ENCODE assay signal across 8 cellular contexts in the genomic region with DNA sequence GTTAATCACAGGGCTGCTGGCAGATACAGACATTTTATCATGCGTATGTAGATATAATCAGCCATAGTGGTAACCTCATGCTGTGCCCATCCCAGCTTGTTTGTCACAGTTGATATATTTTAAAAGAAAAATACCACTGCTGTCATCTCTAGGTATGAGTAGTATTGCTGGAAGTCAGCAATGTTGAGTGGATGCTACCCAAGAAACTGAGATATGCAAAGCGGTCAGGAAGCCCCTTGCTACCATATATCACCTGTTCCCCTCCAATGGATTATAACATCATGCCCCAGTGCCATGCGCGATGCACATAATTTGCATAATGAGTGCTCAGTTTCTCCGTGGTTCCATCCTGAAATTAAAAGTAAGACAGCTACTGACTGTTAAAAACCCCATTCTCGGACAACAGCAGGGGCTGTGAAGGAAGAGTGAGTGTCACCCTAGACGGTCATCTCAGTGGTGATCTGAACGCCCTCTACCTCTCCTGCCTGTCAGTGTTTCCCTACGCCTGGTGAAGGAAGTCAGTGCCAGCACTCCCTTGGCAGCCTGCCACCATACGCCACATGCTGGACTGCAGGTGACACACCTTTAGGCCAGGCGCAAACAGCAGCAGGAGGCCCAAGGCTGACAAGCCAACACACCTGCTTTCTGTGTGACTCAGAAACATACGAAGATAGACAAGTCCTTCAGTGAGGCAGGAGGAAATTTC. TPM values are rescaled to one million over a fixed set of nuclear protein-coding genes. Genes with fewer than 3 reads are reported as not detected.
A peak's percentile ranks its signal among the peaks of the same experiment; 100 is the strongest.
DNase-seq lines count a peak whose midpoint lies in the region; ATAC-seq and TF ChIP-seq lines count a peak whose summit lies in the region.

No MANE protein-coding gene starts in this region.

- ATAC-seq in GM21515 (IDR thresholded peaks at IDR 0.05; ENCODE audit: unreplicated experiment): peak; percentile 48
- ATAC-seq in foreskin keratinocyte: peak; percentile 74
- peak; percentile 11 to 84 for ATAC-seq in upper lobe of left lung (ENCODE audit: low FRiP score in 2 of 2)

- H3K36me3 ChIP-seq in upper lobe of left lung (peaks cover 6 to 21% (median 14%) of the 10 kb centered on the region in 4 donors), uterus (no peaks in the 10 kb centered on the region), vagina (peaks cover 0 to 9% of the 10 kb centered on the region in 2 donors)

- DNase-seq in GM10266 (ENCODE audit: extremely low spot score): peak; percentile 67
- DNase-seq in foreskin keratinocyte: peak; percentile 82 to 88
- DNase-seq in upper lobe of left lung: peak in 1 of 2 donors; percentile 96
- no peak for DNase-seq in uterus
- no peak for DNase-seq in vagina (ENCODE audit: extremely low spot score in 2 of 2)

- H3K27me3 ChIP-seq in foreskin keratinocyte (no peaks in the 10 kb centered on the region), upper lobe of left lung (no peaks in the 10 kb centered on the region), uterus (no peaks in the 10 kb centered on the region), vagina (no peaks in the 10 kb centered on the region)

- TF ChIP-seq CTCF in GM10266 (IDR thresholded peaks at IDR 0.05; ENCODE audit: control insufficient read depth, insufficient read depth, low read depth, missing control alignments) (no peak), VCaP (conservative IDR thresholded peaks at IDR 0.05) (peak; percentile 72), foreskin keratinocyte (conservative IDR thresholded peaks at IDR 0.05) (no peak), upper lobe of left lung (IDR thresholded peaks at IDR 0.05) (peak in 1 of 6 experiments; percentile 33), uterus (IDR thresholded peaks at IDR 0.05) (no peak), vagina (IDR thresholded peaks at IDR 0.05) (no peak)

- H3K4me3 ChIP-seq in upper lobe of left lung: no peak overlapping the region
- no peak overlapping the region for H3K4me3 ChIP-seq in uterus
- no peak overlapping the region for H3K4me3 ChIP-seq in vagina

- peak; percentile 29; the same call in 1 of the 2 replicates for TF ChIP-seq RAD21 in Ishikawa (IDR thresholded peaks at IDR 0.05; ENCODE audit: low read depth)

- intact Hi-C loops in uterus (cut with DNase I; ENCODE audit: low total_unique reads) (no loop called here), vagina (cut with DNase I) (no loop called here)

- H3K9me3 ChIP-seq in upper lobe of left lung (no peaks in the 10 kb centered on the region), uterus (no peaks in the 10 kb centered on the region), vagina (no peaks in the 10 kb centered on the region)

- TF ChIP-seq EP300 in Ishikawa (IDR thresholded peaks at IDR 0.05; ENCODE audit: borderline replicate concordance): no peak; the same call in 1 of the 2 replicates
- TF ChIP-seq EP300 in upper lobe of left lung (IDR thresholded peaks at IDR 0.05): peak in 1 of 4 donors; percentile 50

- TF ChIP-seq POLR2A in upper lobe of left lung (IDR thresholded peaks at IDR 0.05): no peak
- TF ChIP-seq POLR2A in uterus (IDR thresholded peaks at IDR 0.05): no peak
- no peak for TF ChIP-seq POLR2A in vagina (IDR thresholded peaks at IDR 0.05)

- 70 to 71% methylated on average over 12 of the region's 12 CpGs for WGBS in upper lobe of left lung, 2 donors

- H3K4me1 ChIP-seq in foreskin keratinocyte (peaks cover 4% of the 10 kb centered on the region), upper lobe of left lung (peaks cover 28 to 40% (median 38%) of the 10 kb centered on the region in 4 donors), uterus (no peaks in the 10 kb centered on the region), vagina (peaks cover 26% of the 10 kb centered on the region)

- H3K27ac ChIP-seq in VCaP (peak overlapping the region; percentile 72), foreskin keratinocyte (no peak overlapping the region), upper lobe of left lung (peak overlapping the region; percentile 25 to 96 (median 44)), uterus (no peak overlapping the region), vagina (no peak overlapping the region)

TF ChIP-seq in Ishikawa, 13 proteins besides CTCF, POLR2A, EP300 and RAD21:
- no peak for TF ChIP-seq ZBTB7A (IDR thresholded peaks at IDR 0.05; ENCODE audit: low read depth)
- no peak for TF ChIP-seq CREB1 (IDR thresholded peaks at IDR 0.05; ENCODE audit: low read depth)
- no peak for TF ChIP-seq TAF1 (IDR thresholded peaks at IDR 0.05; ENCODE audit: low read depth)
- TF ChIP-seq, protein P1, sequence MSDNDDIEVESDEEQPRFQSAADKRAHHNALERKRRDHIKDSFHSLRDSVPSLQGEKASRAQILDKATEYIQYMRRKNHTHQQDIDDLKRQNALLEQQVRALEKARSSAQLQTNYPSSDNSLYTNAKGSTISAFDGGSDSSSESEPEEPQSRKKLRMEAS (IDR thresholded peaks at IDR 0.05): peak; percentile 94
- TF ChIP-seq, protein P2, sequence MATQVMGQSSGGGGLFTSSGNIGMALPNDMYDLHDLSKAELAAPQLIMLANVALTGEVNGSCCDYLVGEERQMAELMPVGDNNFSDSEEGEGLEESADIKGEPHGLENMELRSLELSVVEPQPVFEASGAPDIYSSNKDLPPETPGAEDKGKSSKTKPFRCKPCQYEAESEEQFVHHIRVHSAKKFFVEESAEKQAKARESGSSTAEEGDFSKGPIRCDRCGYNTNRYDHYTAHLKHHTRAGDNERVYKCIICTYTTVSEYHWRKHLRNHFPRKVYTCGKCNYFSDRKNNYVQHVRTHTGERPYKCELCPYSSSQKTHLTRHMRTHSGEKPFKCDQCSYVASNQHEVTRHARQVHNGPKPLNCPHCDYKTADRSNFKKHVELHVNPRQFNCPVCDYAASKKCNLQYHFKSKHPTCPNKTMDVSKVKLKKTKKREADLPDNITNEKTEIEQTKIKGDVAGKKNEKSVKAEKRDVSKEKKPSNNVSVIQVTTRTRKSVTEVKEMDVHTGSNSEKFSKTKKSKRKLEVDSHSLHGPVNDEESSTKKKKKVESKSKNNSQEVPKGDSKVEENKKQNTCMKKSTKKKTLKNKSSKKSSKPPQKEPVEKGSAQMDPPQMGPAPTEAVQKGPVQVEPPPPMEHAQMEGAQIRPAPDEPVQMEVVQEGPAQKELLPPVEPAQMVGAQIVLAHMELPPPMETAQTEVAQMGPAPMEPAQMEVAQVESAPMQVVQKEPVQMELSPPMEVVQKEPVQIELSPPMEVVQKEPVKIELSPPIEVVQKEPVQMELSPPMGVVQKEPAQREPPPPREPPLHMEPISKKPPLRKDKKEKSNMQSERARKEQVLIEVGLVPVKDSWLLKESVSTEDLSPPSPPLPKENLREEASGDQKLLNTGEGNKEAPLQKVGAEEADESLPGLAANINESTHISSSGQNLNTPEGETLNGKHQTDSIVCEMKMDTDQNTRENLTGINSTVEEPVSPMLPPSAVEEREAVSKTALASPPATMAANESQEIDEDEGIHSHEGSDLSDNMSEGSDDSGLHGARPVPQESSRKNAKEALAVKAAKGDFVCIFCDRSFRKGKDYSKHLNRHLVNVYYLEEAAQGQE (IDR thresholded peaks at IDR 0.05; ENCODE audit: low read depth): no peak
- peak; percentile 78 for TF ChIP-seq TCF12 (IDR thresholded peaks at IDR 0.05; ENCODE audit: low read depth)
- TF ChIP-seq FOXM1 (IDR thresholded peaks at IDR 0.05; ENCODE audit: borderline replicate concordance, low read depth): no peak
- no peak for TF ChIP-seq YY1 (IDR thresholded peaks at IDR 0.05; ENCODE audit: low read depth)
- no peak for TF ChIP-seq CEBPB (IDR thresholded peaks at IDR 0.05)
- peak; percentile 95 for TF ChIP-seq NFIC (IDR thresholded peaks at IDR 0.05)
- TF ChIP-seq EGR1 (IDR thresholded peaks at IDR 0.05): no peak
- no peak for TF ChIP-seq TEAD4 (IDR thresholded peaks at IDR 0.05)
- TF ChIP-seq, protein P3, sequence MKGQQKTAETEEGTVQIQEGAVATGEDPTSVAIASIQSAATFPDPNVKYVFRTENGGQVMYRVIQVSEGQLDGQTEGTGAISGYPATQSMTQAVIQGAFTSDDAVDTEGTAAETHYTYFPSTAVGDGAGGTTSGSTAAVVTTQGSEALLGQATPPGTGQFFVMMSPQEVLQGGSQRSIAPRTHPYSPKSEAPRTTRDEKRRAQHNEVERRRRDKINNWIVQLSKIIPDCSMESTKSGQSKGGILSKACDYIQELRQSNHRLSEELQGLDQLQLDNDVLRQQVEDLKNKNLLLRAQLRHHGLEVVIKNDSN (IDR thresholded peaks at IDR 0.05): peak; percentile 60

RNA-seq across cellular contexts. Expression of a gene that starts 2.7 kb away (rescaled TPM):
- 26.0 and 26.6 TPM in 2 replicates for total RNA-seq in foreskin keratinocyte
- 20.8 and 23.3 TPM in 2 replicates for polyA plus RNA-seq in foreskin keratinocyte
- 10 to 100 TPM; 11.5 to 49.2 (median 41.0) TPM for total RNA-seq in upper lobe of left lung
- total RNA-seq in uterus: 10 to 100 TPM; 17.9 to 45.5 (median 27.7) TPM
- total RNA-seq in vagina: 31.7 TPM

RNA-seq across cellular contexts. Expression of a gene that starts 39.2 kb away (rescaled TPM):
- total RNA-seq in foreskin keratinocyte (8.4 and 10.9 TPM in 2 replicates), upper lobe of left lung (10 to 100 TPM; 10.5 to 36.0 (median 22.3) TPM), uterus (10 to 100 TPM in 3 of 4 donors, 1 to 10 TPM in 1; 2.4 to 38.4 (median 24.4) TPM), vagina (9.3 TPM)
- 11.3 and 11.8 TPM in 2 replicates for polyA plus RNA-seq in foreskin keratinocyte

RNA-seq across cellular contexts. Expression of a gene that starts 55.9 kb away (rescaled TPM):
- total RNA-seq in foreskin keratinocyte (17.8 and 18.6 TPM in 2 replicates), upper lobe of left lung (10 to 100 TPM; 17.1 to 68.5 (median 36.0) TPM), uterus (100 to 1,000 TPM in 1 of 4 donors, 10 to 100 TPM in 3; 26.8 to 115 (median 39.3) TPM), vagina (20.4 TPM)
- 8.3 and 8.4 TPM in 2 replicates for polyA plus RNA-seq in foreskin keratinocyte

Comparison
In these comparisons a context has a peak if more than half of its experiments do, and no peak if none do; other contexts are left out.
1. DNase-seq: peak in GM10266 (single experiment) and foreskin keratinocyte (2 of 2); none in uterus (0 of 2) and vagina (0 of 2).
2. H3K27ac ChIP-seq: peak in VCaP (single experiment) and upper lobe of left lung (4 of 4); none in foreskin keratinocyte (single experiment), uterus (0 of 2) and vagina (single experiment).
3. Peak in every context shown above with its lines, with median percentiles within 50 percentile points of each other: ATAC-seq.